Comparison of ENCODE assay signal across 15 cellular contexts in genomic region chr2:28480403-28481049, GRCh38.
"Had no signal": no experiment of that assay in that cellular context is flagged by ENCODE, and none has a peak within 500 bp of the region (broad histone marks: within the 10 kb centered on the region; RNA-seq: fewer than 3 reads in every experiment).

No MANE protein-coding gene starts in this region.

- H3K9me3 Mint-ChIP-seq: effector memory CD8-positive, alpha-beta T cell had no signal

- H3K27ac Mint-ChIP-seq: effector memory CD8-positive, alpha-beta T cell; naive B cell; nephron; progenitor cell of endocrine pancreas; stimulated activated naive CD8-positive, alpha-beta T cell treated with anti-CD3 and anti-CD28 coated beads, Interleukin-15, Interleukin-2, amounts not matched to agents 100 ng/mL and 50 ng/mL, for 24 hours had no signal

- ATAC-seq: effector memory CD8-positive, alpha-beta T cell; gastrocnemius medialis; heart right ventricle; right cardiac atrium; upper lobe of right lung had no signal

- DNase-seq: effector memory CD8-positive, alpha-beta T cell; gastrocnemius medialis; heart right ventricle; hypothalamus; kidney glomerular epithelial cell; mesendoderm; naive B cell; occipital lobe; right cardiac atrium; stimulated activated CD4-positive, alpha-beta T cell treated with anti-CD3 and anti-CD28 coated beads, Interleukin-4, amount 100 ng/mL, for 4 hours; testis; upper lobe of right lung had no signal

- H3K4me1 Mint-ChIP-seq: naive B cell, nephron had no signal

- H3K4me3 Mint-ChIP-seq: effector memory CD8-positive, alpha-beta T cell; naive B cell; nephron; stimulated activated naive CD8-positive, alpha-beta T cell treated with anti-CD3 and anti-CD28 coated beads, Interleukin-15, Interleukin-2, amounts not matched to agents 100 ng/mL and 50 ng/mL, for 24 hours had no signal

- H3K36me3 Mint-ChIP-seq: naive B cell had no signal

- H3K27me3 Mint-ChIP-seq: effector memory CD8-positive, alpha-beta T cell; stimulated activated naive CD8-positive, alpha-beta T cell treated with anti-CD3 and anti-CD28 coated beads, Interleukin-15, Interleukin-2, amounts not matched to agents 100 ng/mL and 50 ng/mL, for 24 hours had no signal
